Comparison of ENCODE assay signal across 12 cellular contexts in genomic region chr2:10675126-10675525, GRCh38. TPM values are rescaled to one million over a fixed set of nuclear protein-coding genes. Genes with fewer than 3 reads are reported as not detected.
"Had no signal": no experiment of that assay in that cellular context is flagged by ENCODE, and none has a peak within 500 bp of the region (broad histone marks: within the 10 kb centered on the region; RNA-seq: fewer than 3 reads in every experiment).

No MANE protein-coding gene starts in this region.

- H3K4me3 ChIP-seq: colonic mucosa, gastrocnemius medialis, pancreas, upper lobe of left lung had no signal

- H3K9me3 Mint-ChIP-seq: activated T-cell treated with anti-CD3 and anti-CD28 coated beads, Interleukin-2, amount 50 U/mL, for 4 hours had no signal

- H3K9me3 ChIP-seq: colonic mucosa, gastrocnemius medialis, pancreas, upper lobe of left lung had no signal

- ATAC-seq: activated T-cell treated with anti-CD3 and anti-CD28 coated beads, Interleukin-2, amount 50 U/mL, for 4 hours; gastrocnemius medialis; pancreas had no signal

- H3K4me3 Mint-ChIP-seq: activated T-cell treated with anti-CD3 and anti-CD28 coated beads, Interleukin-2, amount 50 U/mL, for 4 hours had no signal

- DNase-seq: activated effector memory CD4-positive, alpha-beta T cell treated with anti-CD3 and anti-CD28 coated beads, Interleukin-2, amount 50 U/mL, for 16 hours; activated T-cell treated with anti-CD3 and anti-CD28 coated beads, Interleukin-2, amount 50 U/mL, for 4 hours; caudate nucleus; colonic mucosa; gastrocnemius medialis; pancreas; stimulated activated CD4-positive, alpha-beta T cell treated with anti-CD3 and anti-CD28 coated beads, Interleukin-12 subunit alpha, Interleukin-12 subunit beta, amount 100 ng/mL, for 4 hours; stimulated activated naive CD4-positive, alpha-beta T cell treated with Interleukin-2 at 50 U/mL for 16 hours; T1000; upper lobe of left lung had no signal

RNA-seq across cellular contexts. Expression of gene ATP6V1C2, which starts 46.3 kb away (rescaled TPM):
- total RNA-seq: activated CD8-positive, alpha-beta memory T cell treated with anti-CD3 and anti-CD28 coated beads for 36 hours; gastrocnemius medialis had no signal
- polyA plus RNA-seq: fibroblast of lung had no signal
